2 cellular contexts compared by ENCODE assay signal in genomic region chr2:112493048-112493447, GRCh38.
TF ChIP-seq lines count a peak whose summit lies in the region.

No MANE protein-coding gene starts in this region.

TF ChIP-seq in IMR-90, 13 proteins besides CTCF, POLR2A, EP300 and RAD21:
- TF ChIP-seq CEBPB (IDR thresholded peaks at IDR 0.05; ENCODE audit: low read depth, low read length) (no peak), RCOR1 (IDR thresholded peaks at IDR 0.05; ENCODE audit: insufficient replicate concordance, low read length) (no peak), CHD1 (IDR thresholded peaks at IDR 0.05; ENCODE audit: low read depth, low read length) (no peak), MAFK (IDR thresholded peaks at IDR 0.05; ENCODE audit: low read depth, low read length) (no peak), NFE2L2 (IDR thresholded peaks at IDR 0.05; ENCODE audit: low read depth, low read length) (no peak), MXI1 (IDR thresholded peaks at IDR 0.05; ENCODE audit: borderline replicate concordance, low read depth, low read length) (no peak), BHLHE40 (IDR thresholded peaks at IDR 0.05; ENCODE audit: low read depth, low read length) (no peak), RFX5 (IDR thresholded peaks at IDR 0.05; ENCODE audit: low read depth, low read length) (no peak), SMC3 (IDR thresholded peaks at IDR 0.05; ENCODE audit: low read depth, low read length) (no peak), MAZ (IDR thresholded peaks at IDR 0.05; ENCODE audit: borderline replicate concordance, low read depth, low read length) (no peak), ELK1 (IDR thresholded peaks at IDR 0.05; ENCODE audit: borderline replicate concordance, low read depth, low read length) (no peak), USF2 (IDR thresholded peaks at IDR 0.05; ENCODE audit: low read depth, low read length) (no peak), FOS (IDR thresholded peaks at IDR 0.05; ENCODE audit: low read depth, low read length) (no peak)
TF ChIP-seq in IMR-90: peak in this region for 0.

TF ChIP-seq in K562, 482 proteins besides CTCF, POLR2A, EP300 and RAD21:
- TF ChIP-seq DDX20 (tag; IDR thresholded peaks at IDR 0.05; ENCODE audit: low read depth) (no peak), ZNF280B (CRISPR knock-in tag; IDR thresholded peaks at IDR 0.05) (no peak), ZBTB26 (CRISPR knock-in tag; IDR thresholded peaks at IDR 0.05) (no peak), SNAPC5 (CRISPR knock-in tag; IDR thresholded peaks at IDR 0.05) (no peak), SIX5 (IDR thresholded peaks at IDR 0.05; ENCODE audit: borderline replicate concordance in 1 of 2, insufficient read depth in 1 of 2, low read depth in 1 of 2, low read length in 2 of 2) (no peak), TRIM28 (IDR thresholded peaks at IDR 0.05) (no peak), ZNF699 (CRISPR knock-in tag; IDR thresholded peaks at IDR 0.05; ENCODE audit: insufficient replicate concordance) (no peak), NCOA2 (IDR thresholded peaks at IDR 0.05; ENCODE audit: partially characterized antibody in 2 of 2) (no peak), ETS1 (conservative IDR thresholded peaks at IDR 0.05; ENCODE audit: control insufficient read depth, low read depth, low read length) (no peak), MAFG (tag; conservative IDR thresholded peaks at IDR 0.05) (no peak), BCL6 (CRISPR knock-in tag; IDR thresholded peaks at IDR 0.05) (no peak), POLR2AphosphoS5 (IDR thresholded peaks at IDR 0.05; ENCODE audit: control insufficient read depth, insufficient read depth, low read depth, low read length) (no peak), MAFK (IDR thresholded peaks at IDR 0.05; ENCODE audit: low read length) (no peak), TOE1 (IDR thresholded peaks at IDR 0.05; ENCODE audit: borderline replicate concordance) (no peak), TOE1 (CRISPR knock-in tag; IDR thresholded peaks at IDR 0.05; ENCODE audit: borderline replicate concordance, low read depth) (no peak), MTA2 (IDR thresholded peaks at IDR 0.05; ENCODE audit: low read depth) (no peak), SMARCA4 (IDR thresholded peaks at IDR 0.05) (no peak), ZNF124 (CRISPR knock-in tag; IDR thresholded peaks at IDR 0.05) (no peak), ZFP1 (CRISPR knock-in tag; IDR thresholded peaks at IDR 0.05) (no peak), PRDM10 (IDR thresholded peaks at IDR 0.05; ENCODE audit: partially characterized antibody) (no peak)
